Comparison of ENCODE assay signal across 20 cellular contexts in genomic region chr22:38208549-38209097, GRCh38.
"Had no signal": no experiment of that assay in that cellular context is flagged by ENCODE, and none has a peak within 500 bp of the region (broad histone marks: within the 10 kb centered on the region; RNA-seq: fewer than 3 reads in every experiment).

No MANE protein-coding gene starts in this region.

- H3K4me3 Mint-ChIP-seq: activated B cell treated with CpG ODN at 0.5 μM for 24 hours; activated CD4-positive, alpha-beta T cell treated with anti-CD3 and anti-CD28 coated beads, Interleukin-2, amount 10 ng/mL, durations not matched to agents 24 days and 14 days; activated naive CD8-positive, alpha-beta T cell treated with anti-CD3 and anti-CD28 coated beads, Interleukin-2, amount 50 U/mL, for 24 hours; nephron; stimulated activated naive CD8-positive, alpha-beta T cell treated with anti-CD3 and anti-CD28 coated beads, Interleukin-15, amount 100 ng/mL, for 72 hours had no signal

- H3K27ac Mint-ChIP-seq: activated B cell treated with CpG ODN at 0.5 μM for 24 hours; activated naive CD8-positive, alpha-beta T cell treated with anti-CD3 and anti-CD28 coated beads, Interleukin-2, amount 50 U/mL, for 24 hours; nephron had no signal

- H3K27me3 ChIP-seq: esophagus squamous epithelium, heart left ventricle, left lung, ovary, testis had no signal

- DNase-seq: activated B cell treated with CpG ODN at 0.5 μM for 24 hours; activated CD4-positive, alpha-beta T cell treated with anti-CD3 and anti-CD28 coated beads, Interleukin-2, amount 10 ng/mL, durations not matched to agents 24 days and 14 days; activated naive CD8-positive, alpha-beta T cell treated with anti-CD3 and anti-CD28 coated beads, Interleukin-2, amount 50 U/mL, for 24 hours; activated T-cell treated with anti-CD3 and anti-CD28 coated beads for 4 hours; esophagus squamous epithelium; foreskin melanocyte; heart left ventricle; left lung; ovary; stimulated activated CD4-positive, alpha-beta T cell treated with anti-CD3 and anti-CD28 coated beads, Interleukin-4, amount 100 ng/mL, for 1 hour; stimulated activated CD8-positive, alpha-beta memory T cell treated with anti-CD3 and anti-CD28 coated beads, Interleukin-4, amount 100 ng/mL, for 48 hours; stimulated activated naive CD8-positive, alpha-beta T cell treated with anti-CD3 and anti-CD28 coated beads, Interleukin-15, amount 100 ng/mL, for 72 hours; T-helper 1 cell; testis had no signal

- FAIRE-seq: astrocyte, colon, keratinocyte, urothelium cell line had no signal

- ATAC-seq: activated naive CD8-positive, alpha-beta T cell treated with anti-CD3 and anti-CD28 coated beads, Interleukin-2, amount 50 U/mL, for 24 hours; heart left ventricle; left lung; stimulated activated naive CD8-positive, alpha-beta T cell treated with anti-CD3 and anti-CD28 coated beads, Interleukin-15, amount 100 ng/mL, for 72 hours had no signal

- H3K27me3 Mint-ChIP-seq: activated B cell treated with CpG ODN at 0.5 μM for 24 hours; activated CD4-positive, alpha-beta T cell treated with anti-CD3 and anti-CD28 coated beads, Interleukin-2, amount 10 ng/mL, durations not matched to agents 24 days and 14 days; stimulated activated naive CD8-positive, alpha-beta T cell treated with anti-CD3 and anti-CD28 coated beads, Interleukin-15, amount 100 ng/mL, for 72 hours had no signal

- H3K36me3 ChIP-seq: cardiac muscle cell, heart left ventricle, left lung, ovary had no signal

- H3K27ac ChIP-seq: cardiac muscle cell, heart left ventricle, left lung, ovary, testis had no signal

- H3K9me3 ChIP-seq: esophagus squamous epithelium, heart left ventricle, left lung, ovary, testis had no signal

- H3K9me3 Mint-ChIP-seq: activated B cell treated with CpG ODN at 0.5 μM for 24 hours; activated CD4-positive, alpha-beta T cell treated with anti-CD3 and anti-CD28 coated beads, Interleukin-2, amount 10 ng/mL, durations not matched to agents 24 days and 14 days; activated naive CD8-positive, alpha-beta T cell treated with anti-CD3 and anti-CD28 coated beads, Interleukin-2, amount 50 U/mL, for 24 hours; nephron; stimulated activated naive CD8-positive, alpha-beta T cell treated with anti-CD3 and anti-CD28 coated beads, Interleukin-15, amount 100 ng/mL, for 72 hours had no signal

- H3K4me3 ChIP-seq: cardiac muscle cell, esophagus squamous epithelium, heart left ventricle, left lung, ovary, testis had no signal
